In the genomic region with DNA sequence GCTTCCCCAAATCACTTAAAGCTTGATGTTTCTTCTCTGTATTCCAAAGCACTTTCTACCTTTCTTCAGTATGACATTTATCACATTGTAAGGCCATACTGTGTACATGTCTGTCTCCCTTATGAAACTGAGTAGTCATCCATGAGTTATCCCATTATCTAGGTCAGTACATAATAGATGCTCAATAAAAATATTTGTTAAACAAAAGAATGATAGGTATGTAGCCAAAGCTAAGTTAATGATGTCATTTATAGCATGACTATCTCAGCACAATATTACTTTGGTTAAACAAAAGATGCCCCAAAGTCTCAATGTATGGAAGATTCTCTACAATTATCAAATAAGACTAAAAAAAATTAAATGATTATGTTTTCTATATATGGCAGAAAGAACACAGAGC, we compare ENCODE assay signal across 2 cellular contexts.
TF ChIP-seq lines count a peak whose summit lies in the region.

No MANE protein-coding gene starts in this region.

TF ChIP-seq in HepG2, 621 proteins besides CTCF, POLR2A, EP300 and RAD21:
- TF ChIP-seq ZNF572 (CRISPR knock-in tag; IDR thresholded peaks at IDR 0.05) (no peak), ATF7 (IDR thresholded peaks at IDR 0.05) (peak; percentile 65), ATF7 (CRISPR knock-in tag; IDR thresholded peaks at IDR 0.05) (no peak), ZNF83 (CRISPR knock-in tag; IDR thresholded peaks at IDR 0.05; ENCODE audit: borderline replicate concordance) (no peak)
TF ChIP-seq in HepG2: peak in this region for 1.

TF ChIP-seq in IMR-90, 13 proteins besides CTCF, POLR2A, EP300 and RAD21:
- TF ChIP-seq SMC3 (IDR thresholded peaks at IDR 0.05; ENCODE audit: low read depth, low read length), result no peak
- TF ChIP-seq, protein P1, sequence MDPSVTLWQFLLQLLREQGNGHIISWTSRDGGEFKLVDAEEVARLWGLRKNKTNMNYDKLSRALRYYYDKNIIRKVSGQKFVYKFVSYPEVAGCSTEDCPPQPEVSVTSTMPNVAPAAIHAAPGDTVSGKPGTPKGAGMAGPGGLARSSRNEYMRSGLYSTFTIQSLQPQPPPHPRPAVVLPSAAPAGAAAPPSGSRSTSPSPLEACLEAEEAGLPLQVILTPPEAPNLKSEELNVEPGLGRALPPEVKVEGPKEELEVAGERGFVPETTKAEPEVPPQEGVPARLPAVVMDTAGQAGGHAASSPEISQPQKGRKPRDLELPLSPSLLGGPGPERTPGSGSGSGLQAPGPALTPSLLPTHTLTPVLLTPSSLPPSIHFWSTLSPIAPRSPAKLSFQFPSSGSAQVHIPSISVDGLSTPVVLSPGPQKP (IDR thresholded peaks at IDR 0.05; ENCODE audit: borderline replicate concordance, low read depth, low read length), result no peak
- no peak for TF ChIP-seq BHLHE40 (IDR thresholded peaks at IDR 0.05; ENCODE audit: low read depth, low read length)
- no peak for TF ChIP-seq RFX5 (IDR thresholded peaks at IDR 0.05; ENCODE audit: low read depth, low read length)
- TF ChIP-seq, protein P2, sequence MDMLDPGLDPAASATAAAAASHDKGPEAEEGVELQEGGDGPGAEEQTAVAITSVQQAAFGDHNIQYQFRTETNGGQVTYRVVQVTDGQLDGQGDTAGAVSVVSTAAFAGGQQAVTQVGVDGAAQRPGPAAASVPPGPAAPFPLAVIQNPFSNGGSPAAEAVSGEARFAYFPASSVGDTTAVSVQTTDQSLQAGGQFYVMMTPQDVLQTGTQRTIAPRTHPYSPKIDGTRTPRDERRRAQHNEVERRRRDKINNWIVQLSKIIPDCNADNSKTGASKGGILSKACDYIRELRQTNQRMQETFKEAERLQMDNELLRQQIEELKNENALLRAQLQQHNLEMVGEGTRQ (IDR thresholded peaks at IDR 0.05; ENCODE audit: low read depth, low read length), result no peak
- TF ChIP-seq CHD1 (IDR thresholded peaks at IDR 0.05; ENCODE audit: low read depth, low read length), result no peak
- no peak for TF ChIP-seq MAFK (IDR thresholded peaks at IDR 0.05; ENCODE audit: low read depth, low read length)
- TF ChIP-seq MXI1 (IDR thresholded peaks at IDR 0.05; ENCODE audit: borderline replicate concordance, low read depth, low read length), result no peak
- no peak for TF ChIP-seq FOS (IDR thresholded peaks at IDR 0.05; ENCODE audit: low read depth, low read length)
- TF ChIP-seq CEBPB (IDR thresholded peaks at IDR 0.05; ENCODE audit: low read depth, low read length), result no peak
- TF ChIP-seq MAZ (IDR thresholded peaks at IDR 0.05; ENCODE audit: borderline replicate concordance, low read depth, low read length), result no peak
- no peak for TF ChIP-seq NFE2L2 (IDR thresholded peaks at IDR 0.05; ENCODE audit: low read depth, low read length)
- no peak for TF ChIP-seq RCOR1 (IDR thresholded peaks at IDR 0.05; ENCODE audit: insufficient replicate concordance, low read length)
